ENCODE assay signal across 12 cellular contexts in genomic region chr20:45061244-45061643, GRCh38. TPM values are rescaled to one million over a fixed set of nuclear protein-coding genes. Genes with fewer than 3 reads are reported as not detected.
A peak's percentile ranks its signal among the peaks of the same experiment; 100 is the strongest.
DNase-seq lines count a peak whose midpoint lies in the region; ATAC-seq, FAIRE-seq and TF ChIP-seq lines count a peak whose summit lies in the region.
"Had no signal": no experiment of that assay in that cellular context is flagged by ENCODE, and none has a peak within 500 bp of the region (broad histone marks: within the 10 kb centered on the region; RNA-seq: fewer than 3 reads in every experiment).

No MANE protein-coding gene starts in this region.

- no peaks in the 10 kb centered on the region for H3K9me3 ChIP-seq in keratinocyte (ENCODE audit: control insufficient read depth, low read depth, low read length)
- H3K9me3 ChIP-seq: pancreas had no signal

- no peak for TF ChIP-seq POLR2A in H54 (IDR thresholded peaks at IDR 0.05; ENCODE audit: low read depth, low read length)

- peaks cover 2% of the 10 kb centered on the region for H3K79me2 ChIP-seq in ACC112 (ENCODE audit: control insufficient read depth, insufficient read depth, low read length, unreplicated experiment)
- peaks cover 12% of the 10 kb centered on the region for H3K79me2 ChIP-seq in keratinocyte (ENCODE audit: control insufficient read depth, insufficient read depth, low read length)

- no peak overlapping the region for H2AFZ ChIP-seq in ACC112 (ENCODE audit: low read length, unreplicated experiment)
- H2AFZ ChIP-seq in keratinocyte (ENCODE audit: control insufficient read depth, low read length): no peak overlapping the region

- H3K4me2 ChIP-seq in keratinocyte (ENCODE audit: control insufficient read depth, extremely low read depth, insufficient read depth, low read depth, low read length): peak overlapping the region; percentile 73

- DNase-seq in H54 (ENCODE audit: insufficient read length, low spot score) (peak; percentile 79), amniotic epithelial cell (ENCODE audit: low read depth) (peak; percentile 98), keratinocyte (ENCODE audit: low read depth, low spot score) (peak; percentile 85), SIG-M5 treated with dmso at 0.1 percent for 504 hours (lab: John Stamatoyannopoulos, UW; ENCODE audit: unreplicated experiment) (no peak)
- DNase-seq in central memory CD4-positive, alpha-beta T cell: no peak
- DNase-seq: DND-41, NCI-H2081, pancreas had no signal

- H4K20me1 ChIP-seq in keratinocyte (ENCODE audit: control insufficient read depth, extremely low read depth, insufficient read depth, low read length): no peaks in the 10 kb centered on the region

- TF ChIP-seq CTCF in keratinocyte (optimal IDR thresholded peaks at IDR 0.05 in 1 of 3, IDR thresholded peaks at IDR 0.05 in 1 of 3, conservative IDR thresholded peaks at IDR 0.05 in 1 of 3; ENCODE audit: extremely low read depth in 1 of 3, insufficient read depth in 2 of 3, low read length in 3 of 3): no peak

- H3K4me1 ChIP-seq in ACC112 (ENCODE audit: control insufficient read depth, insufficient read depth, low read length, unreplicated experiment) (peaks cover 47% of the 10 kb centered on the region), keratinocyte (ENCODE audit: control insufficient read depth, extremely low read depth, insufficient read depth, low read length) (peaks cover 38% of the 10 kb centered on the region)
- H3K4me1 ChIP-seq: pancreas had no signal

- no peaks in the 10 kb centered on the region for H3K27me3 ChIP-seq in ACC112 (ENCODE audit: insufficient read depth, low read length)
- H3K27me3 ChIP-seq in keratinocyte (ENCODE audit: control insufficient read depth, extremely low read depth, insufficient read depth, low read length): no peaks in the 10 kb centered on the region
- H3K27me3 ChIP-seq: pancreas had no signal

- FAIRE-seq in H54 (lab: Jason Lieb, UNC) (peak; percentile 96), keratinocyte (lab: Jason Lieb, UNC) (peak; percentile 80)
- FAIRE-seq: pancreas had no signal

- H3K27ac ChIP-seq in ACC112 (ENCODE audit: low read depth, low read length): peak overlapping the region; percentile 79
- peak overlapping the region; percentile 90 for H3K27ac ChIP-seq in keratinocyte (ENCODE audit: control insufficient read depth, insufficient read depth, low read length)
- H3K27ac ChIP-seq: pancreas had no signal

- no peaks in the 10 kb centered on the region for H3K9me1 ChIP-seq in keratinocyte (ENCODE audit: control insufficient read depth, extremely low read depth, insufficient read depth, low read length)

- H3K36me3 ChIP-seq in ACC112 (ENCODE audit: insufficient read depth, low read length) (0 out of 2 replicates have a peak, but pooled peaks cover 3% of the 10 kb centered on the region), keratinocyte (ENCODE audit: control insufficient read depth in 2 of 2, extremely low read depth in 1 of 2, insufficient read depth in 2 of 2, low read length in 2 of 2) (peaks cover 1 to 7% of the 10 kb centered on the region in 2 experiments)
- H3K36me3 ChIP-seq: pancreas had no signal

- dilution Hi-C loops in keratinocyte (cut with MboI; ENCODE audit: extremely low pct_ligation_motif_present, low sequenced_read_pairs): no loop called here

- peak overlapping the region; percentile 32; the same call in 1 of the 2 replicates for H3K4me3 ChIP-seq in ACC112 (ENCODE audit: low read depth, low read length)
- H3K4me3 ChIP-seq in keratinocyte (ENCODE audit: control insufficient read depth in 2 of 3, extremely low read depth in 1 of 3, insufficient read depth in 2 of 3, low read depth in 1 of 3, low read length in 3 of 3): no peak overlapping the region
- H3K4me3 ChIP-seq: pancreas had no signal

- peak overlapping the region; percentile 57 for H3K9ac ChIP-seq in keratinocyte (ENCODE audit: control insufficient read depth, extremely low read depth, insufficient read depth, low read length)

- ATAC-seq in HG03457 (IDR thresholded peaks at IDR 0.05; ENCODE audit: unreplicated experiment) (no peak), GM18870 (IDR thresholded peaks at IDR 0.05; ENCODE audit: unreplicated experiment) (no peak)
- ATAC-seq: pancreas had no signal

RNA-seq across cellular contexts. Expression of gene KCNS1, which starts 39.7 kb away (rescaled TPM):
- 1.1 to 2.5 TPM (median 1.5 TPM) in 3 replicates for polyA plus RNA-seq in keratinocyte
- polyA plus RNA-seq in keratinocyte (2011; ENCODE audit: low read depth): 0.05 TPM
- 0.64 and 0.68 TPM in 2 replicates for polyA plus RNA-seq in keratinocyte (2011; cell fraction: cytosol; rRNA removed)
- 1.5 and 1.7 TPM in 2 replicates for polyA plus RNA-seq in keratinocyte (2011; cell fraction: nucleus; rRNA removed)
- polyA plus RNA-seq in keratinocyte (2012; ENCODE audit: low replicate concordance): 0.18 and 2.2 TPM in 2 replicates
- polyA minus RNA-seq in keratinocyte: 1.9 to 2.8 TPM (median 2.2 TPM) in 3 replicates
- polyA minus RNA-seq in keratinocyte (2011; cell fraction: cytosol; rRNA and poly(A)+ RNA removed): 1.3 TPM
- polyA minus RNA-seq in keratinocyte (2011; cell fraction: nucleus; rRNA and poly(A)+ RNA removed): 1.6 and 2.4 TPM in 2 replicates

RNA-seq across cellular contexts. Expression of gene WFDC5, which starts 53.7 kb away (rescaled TPM):
- polyA plus RNA-seq in keratinocyte: 2.4 to 11.7 TPM (median 5.1 TPM) in 3 replicates
- 18.6 TPM for polyA plus RNA-seq in keratinocyte (2011; ENCODE audit: low read depth)
- polyA plus RNA-seq in keratinocyte (2011; cell fraction: cytosol; rRNA removed): 3.6 and 3.8 TPM in 2 replicates
- polyA plus RNA-seq in keratinocyte (2011; cell fraction: nucleus; rRNA removed): 4.4 and 5.5 TPM in 2 replicates
- polyA plus RNA-seq in keratinocyte (2012; ENCODE audit: low replicate concordance): 2.6 and 106 TPM in 2 replicates
- 0.96 to 6.7 TPM (median 1.8 TPM) in 3 replicates for polyA minus RNA-seq in keratinocyte
- 2.7 TPM for polyA minus RNA-seq in keratinocyte (2011; cell fraction: cytosol; rRNA and poly(A)+ RNA removed)
- 0.62 and 1.3 TPM in 2 replicates for polyA minus RNA-seq in keratinocyte (2011; cell fraction: nucleus; rRNA and poly(A)+ RNA removed)
- polyA plus RNA-seq: adipose tissue, pancreas had no signal

Comparison
In these comparisons a context has a peak if more than half of its experiments do, and no peak if none do; other contexts are left out.
1. DNase-seq: peak in H54 (single experiment), amniotic epithelial cell (single experiment) and keratinocyte (single experiment); none in central memory CD4-positive, alpha-beta T cell (single experiment) and SIG-M5 treated with dmso at 0.1 percent for 504 hours (single experiment).